ENCODE assay signal across 8 cellular contexts in the genomic region with DNA sequence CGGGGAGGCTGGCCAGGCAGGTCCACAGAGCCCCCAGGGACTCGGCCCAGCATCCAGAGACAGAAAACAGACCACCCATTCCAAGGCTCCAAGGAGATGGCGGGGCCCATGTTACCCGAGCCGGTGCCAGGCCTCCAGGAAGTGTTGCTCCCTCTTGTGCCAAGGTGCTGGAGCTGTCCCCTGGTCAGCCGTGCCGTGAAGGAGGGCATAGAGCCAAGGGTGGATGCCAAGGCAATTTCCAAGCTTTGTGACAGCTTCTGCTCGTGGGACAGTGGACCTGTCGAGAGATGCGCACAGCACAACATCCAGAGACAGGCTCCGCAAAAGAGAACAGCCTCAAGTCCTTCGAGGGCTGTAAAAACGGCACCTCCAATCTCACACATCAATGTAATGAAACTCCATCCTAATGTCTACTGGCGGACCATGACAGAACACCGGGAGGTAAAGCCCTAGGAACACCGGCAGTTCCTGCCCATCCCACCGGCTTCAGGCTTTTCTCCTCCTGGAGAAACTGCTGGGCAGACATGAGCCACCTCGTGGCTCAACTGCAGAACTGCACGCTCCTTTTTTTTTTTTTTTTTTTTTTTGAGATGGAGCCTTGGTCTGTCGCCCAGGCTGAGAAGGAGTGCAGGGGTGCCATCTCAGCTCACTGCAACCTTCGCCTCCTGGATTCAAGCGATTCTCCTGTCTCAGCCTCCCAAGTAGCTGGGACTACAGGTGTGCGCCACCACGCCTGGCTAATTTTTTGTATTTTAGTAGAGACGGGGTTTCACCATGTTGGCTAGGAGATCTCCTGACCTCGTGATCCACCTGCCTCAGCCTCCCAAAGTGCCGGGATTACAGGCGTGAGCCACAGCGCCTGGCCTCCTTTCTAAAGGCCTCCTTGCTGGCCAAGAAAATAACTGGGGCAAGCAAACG. TPM values are rescaled to one million over a fixed set of nuclear protein-coding genes. Genes with fewer than 3 reads are reported as not detected.
DNase-seq lines count a peak whose midpoint lies in the region; ATAC-seq, FAIRE-seq and TF ChIP-seq lines count a peak whose summit lies in the region.

No MANE protein-coding gene starts in this region.

- peak; percentile 54 for FAIRE-seq in GM12878 (lab: Jason Lieb, UNC)

- POLR2A ChIA-PET in GM12878 (lab: Charles Lee), result no interaction called here

- H3K4me3 Mint-ChIP-seq in stimulated activated naive B cell treated with anti-CD40 and anti-IgM and Interleukin-4, amounts not matched to agents 10 μg/mL and 1 μg/mL and 100 μg/mL, for 72 hours, result no peak overlapping the region

- BruUV-seq in GM12878 (replicated peaks; lab: Mats Ljungman, UMichigan), result no TSS peak

- no peaks in the 10 kb centered on the region for H3K4me1 ChIP-seq in GM12878 (ENCODE audit: control insufficient read depth, insufficient read depth, low read length)

- RAD21 ChIA-PET in GM12878 (lab: Charles Lee; ENCODE audit: unreplicated experiment), result interaction anchor here (0.6 to 0.9 kb wide), 2 partner anchors 44 to 353 kb away, joined by 3 read pairs; a partner anchor contains a TSS

- H3K9me3 Mint-ChIP-seq in stimulated activated naive B cell treated with anti-CD40 and anti-IgM and Interleukin-4, amounts not matched to agents 10 μg/mL and 1 μg/mL and 100 μg/mL, for 72 hours, result no peaks in the 10 kb centered on the region

- peak; percentile 65 for TF ChIP-seq RAD21 in GM12878 (IDR thresholded peaks at IDR 0.05; ENCODE audit: insufficient read depth, low read depth, low read length)

- no peaks in the 10 kb centered on the region for H3K9me3 ChIP-seq in GM12878 (replicated peaks; ENCODE audit: control insufficient read depth, insufficient read depth, low read length)

- no peak overlapping the region for H3K9ac ChIP-seq in GM12878 (ENCODE audit: control insufficient read depth, insufficient read depth, low read length)

- no peak overlapping the region for H3K4me3 ChIP-seq in GM12878

- H3K4me1 Mint-ChIP-seq in stimulated activated naive B cell treated with anti-CD40 and anti-IgM and Interleukin-4, amounts not matched to agents 10 μg/mL and 1 μg/mL and 100 μg/mL, for 72 hours, result peaks cover 6% of the 10 kb centered on the region in 2 donors

- no peak overlapping the region for H3K27ac ChIP-seq in GM12878 (ENCODE audit: control insufficient read depth, insufficient read depth)

- no peak overlapping the region for H2AFZ ChIP-seq in GM12878 (ENCODE audit: control insufficient read depth, low read depth, low read length)

- DNase-seq in COR-L47 (lab: John Stamatoyannopoulos, UW), result peak; percentile 65
- DNase-seq in H4 (ENCODE audit: low spot score), result peak; percentile 41
- DNase-seq in NCI-H510A treated with DMSO at 0.1 percent for 48 hours (lab: John Stamatoyannopoulos, UW), result peak; percentile 57
- peak; percentile 2 for DNase-seq in GM12878 (ENCODE audit: low read depth, low spot score)
- DNase-seq in iPS-NIHi7 (ENCODE audit: extremely low spot score), result peak; percentile 96
- DNase-seq in stimulated activated naive B cell treated with anti-CD40 and anti-IgM and Interleukin-4, amounts not matched to agents 10 μg/mL and 1 μg/mL and 100 μg/mL, for 72 hours, result no peak

- H3K4me2 ChIP-seq in GM12878 (ENCODE audit: control insufficient read depth, insufficient read depth), result no peak overlapping the region

- H3K27ac Mint-ChIP-seq in stimulated activated naive B cell treated with anti-CD40 and anti-IgM and Interleukin-4, amounts not matched to agents 10 μg/mL and 1 μg/mL and 100 μg/mL, for 72 hours, result no peak overlapping the region

- no peaks in the 10 kb centered on the region for H3K27me3 ChIP-seq in GM12878 (replicated peaks in 1 of 2; ENCODE audit: control insufficient read depth in 2 of 2, insufficient read depth in 2 of 2, low read length in 1 of 2)

- H4K20me1 ChIP-seq in GM12878 (ENCODE audit: control insufficient read depth, insufficient read depth), result no peaks in the 10 kb centered on the region

- H3K79me2 ChIP-seq in GM12878 (ENCODE audit: control insufficient read depth, insufficient read depth, low read length), result no peaks in the 10 kb centered on the region

- H3K36me3 Mint-ChIP-seq in stimulated activated naive B cell treated with anti-CD40 and anti-IgM and Interleukin-4, amounts not matched to agents 10 μg/mL and 1 μg/mL and 100 μg/mL, for 72 hours, result peaks cover 28 to 46% of the 10 kb centered on the region in 2 donors

- in situ Hi-C loops in GM12878 (cut with MboI), result no loop called here

- ATAC-seq in GM12878 (peak; percentile 71), HG02870 (IDR thresholded peaks at IDR 0.05; ENCODE audit: unreplicated experiment) (no peak), GM21528 (IDR thresholded peaks at IDR 0.05; ENCODE audit: low FRiP score, unreplicated experiment) (no peak)
- peak; percentile 39 to 57 for ATAC-seq in stimulated activated naive B cell treated with anti-CD40 and anti-IgM and Interleukin-4, amounts not matched to agents 10 μg/mL and 1 μg/mL and 100 μg/mL, for 72 hours (replicated peaks)

- peak; percentile 67 to 74 (median 70) for TF ChIP-seq CTCF in GM12878 (IDR thresholded peaks at IDR 0.05 in 2 of 3, conservative IDR thresholded peaks at IDR 0.05 in 1 of 3; ENCODE audit: control insufficient read depth in 2 of 3, extremely low read depth in 1 of 3, insufficient read depth in 1 of 3, low read depth in 3 of 3, low read length in 3 of 3)

- intact Hi-C loops in GM12878 (cut with micrococcal nuclease; ENCODE audit: unreplicated experiment), result loop anchor here (1.0 to 5.0 kb wide), 2 partner anchors 62 to 202 kb away; no protein-coding TSS in a partner anchor

- SMC1A ChIA-PET in GM12878 (lab: Charles Lee; ENCODE audit: uncharacterized antibody, unreplicated experiment), result interaction anchor here (1.8 kb wide), 1 partner anchor 62 kb away, joined by 5 read pairs; no protein-coding TSS in a partner anchor

- no peak for TF ChIP-seq EP300 in GM12878 (IDR thresholded peaks at IDR 0.05; ENCODE audit: borderline replicate concordance in 1 of 2, control insufficient read depth in 1 of 2, low read depth in 2 of 2, low read length in 2 of 2)

- CTCF ChIA-PET in GM12878 (lab: Yijun Ruan, JAX), result interaction anchor here (0.6 to 1.9 kb wide), 7 partner anchors 15 to 1574 kb away, joined by 3 to 15 read pairs (median 4); no protein-coding TSS in a partner anchor

- WGBS in GM12878 (ENCODE audit: insufficient coverage, insufficient replicate concordance, low lambda C conversion rate, missing lambda C conversion rate), result 55% methylated on average over 28 of the region's 30 CpGs

- TF ChIP-seq POLR2A in GM12878 (IDR thresholded peaks at IDR 0.05; ENCODE audit: low read depth, low read length), result no peak

- no peaks in the 10 kb centered on the region for H3K27me3 Mint-ChIP-seq in stimulated activated naive B cell treated with anti-CD40 and anti-IgM and Interleukin-4, amounts not matched to agents 10 μg/mL and 1 μg/mL and 100 μg/mL, for 72 hours

- H3K36me3 ChIP-seq in GM12878 (ENCODE audit: control insufficient read depth in 2 of 2, insufficient read depth in 2 of 2, low read length in 1 of 2), result no peaks in the 10 kb centered on the region; a peak in 1 of 4 replicates

RNA-seq across cellular contexts. Expression of a gene that starts 30.9 kb away (rescaled TPM):
- not detected in 2 replicates for total RNA-seq in H4 (2014; rRNA removed; shearing (Covaris generic))
- not detected in 2 replicates for total RNA-seq in GM12878 (2013; cell fraction: nucleolus; rRNA removed)
- not detected in 2 replicates for total RNA-seq in GM12878 (2014; rRNA removed)
- not detected in 2 replicates for total RNA-seq in GM12878 (2014; rRNA removed; fragmentation: Illumina TruSeq; extraction: Trizol)
- not detected in 2 replicates for total RNA-seq in GM12878 (2021)
- polyA plus RNA-seq in GM12878 (2011; ENCODE audit: low read depth), result not detected
- not detected in 2 replicates for polyA plus RNA-seq in GM12878 (2011; rRNA removed)
- not detected in 2 replicates for polyA plus RNA-seq in GM12878 (2011; cell fraction: cytosol; rRNA removed)
- not detected in 2 replicates for polyA plus RNA-seq in GM12878 (2011; cell fraction: nucleus; rRNA removed)
- polyA plus RNA-seq in GM12878 (2012), result not detected in 2 replicates
- not detected in 2 replicates for polyA plus RNA-seq in GM12878 (2014; fragmentation: Illumina TruSeq; extraction: Trizol)
- polyA plus RNA-seq in GM12878 (2014; fragmentation: Nextera tagmentation; extraction: Ambion mirVana), result not detected
- not detected in 2 replicates for polyA plus RNA-seq in GM12878 (2014; rRNA removed)
- polyA plus RNA-seq in GM12878 (2016; fragmentation: Nextera tagmentation; extraction: Ambion mirVana), result not detected
- not detected in 2 replicates for polyA minus RNA-seq in GM12878 (2011; rRNA and poly(A)+ RNA removed)
- polyA minus RNA-seq in GM12878 (2011; cell fraction: cytosol; rRNA and poly(A)+ RNA removed), result not detected in 2 replicates
- not detected in 2 replicates for polyA minus RNA-seq in GM12878 (2011; cell fraction: nucleus; rRNA and poly(A)+ RNA removed)

RNA-seq across cellular contexts. Expression of a gene that starts 44.0 kb away (rescaled TPM):
- total RNA-seq in H4 (2014; rRNA removed; shearing (Covaris generic)), result not detected in 2 replicates
- total RNA-seq in GM12878 (2013; cell fraction: nucleolus; rRNA removed), result not detected in 2 replicates
- total RNA-seq in GM12878 (2014; rRNA removed), result not detected in 2 replicates
- not detected in 2 replicates for total RNA-seq in GM12878 (2014; rRNA removed; fragmentation: Illumina TruSeq; extraction: Trizol)
- not detected in 2 replicates for total RNA-seq in GM12878 (2021)
- not detected for polyA plus RNA-seq in GM12878 (2011; ENCODE audit: low read depth)
- not detected in 2 replicates for polyA plus RNA-seq in GM12878 (2011; rRNA removed)
- polyA plus RNA-seq in GM12878 (2011; cell fraction: cytosol; rRNA removed), result not detected in 2 replicates
- polyA plus RNA-seq in GM12878 (2011; cell fraction: nucleus; rRNA removed), result not detected in 2 replicates
- polyA plus RNA-seq in GM12878 (2012), result not detected in 2 replicates
- not detected in 2 replicates for polyA plus RNA-seq in GM12878 (2014; fragmentation: Illumina TruSeq; extraction: Trizol)
- polyA plus RNA-seq in GM12878 (2014; fragmentation: Nextera tagmentation; extraction: Ambion mirVana), result not detected
- not detected in 2 replicates for polyA plus RNA-seq in GM12878 (2014; rRNA removed)
- polyA plus RNA-seq in GM12878 (2016; fragmentation: Nextera tagmentation; extraction: Ambion mirVana), result not detected
- not detected in 2 replicates for polyA minus RNA-seq in GM12878 (2011; rRNA and poly(A)+ RNA removed)
- not detected in 2 replicates for polyA minus RNA-seq in GM12878 (2011; cell fraction: cytosol; rRNA and poly(A)+ RNA removed)
- polyA minus RNA-seq in GM12878 (2011; cell fraction: nucleus; rRNA and poly(A)+ RNA removed), result not detected in 2 replicates

RNA-seq across cellular contexts. Expression of a gene that starts 44.2 kb away (rescaled TPM):
- 21.8 and 23.1 TPM in 2 replicates for total RNA-seq in H4 (2014; rRNA removed; shearing (Covaris generic))
- total RNA-seq in GM12878 (2013; cell fraction: nucleolus; rRNA removed), result 28.4 and 29.8 TPM in 2 replicates
- total RNA-seq in GM12878 (2014; rRNA removed), result 29.8 and 30.4 TPM in 2 replicates
- total RNA-seq in GM12878 (2014; rRNA removed; fragmentation: Illumina TruSeq; extraction: Trizol), result 27.0 and 30.0 TPM in 2 replicates
- 23.7 and 25.5 TPM in 2 replicates for total RNA-seq in GM12878 (2021)
- 17.5 TPM for polyA plus RNA-seq in GM12878 (2011; ENCODE audit: low read depth)
- 33.7 and 34.7 TPM in 2 replicates for polyA plus RNA-seq in GM12878 (2011; rRNA removed)
- polyA plus RNA-seq in GM12878 (2011; cell fraction: cytosol; rRNA removed), result 19.8 and 23.6 TPM in 2 replicates
- 21.2 and 22.2 TPM in 2 replicates for polyA plus RNA-seq in GM12878 (2011; cell fraction: nucleus; rRNA removed)
- 15.4 and 16.5 TPM in 2 replicates for polyA plus RNA-seq in GM12878 (2012)
- polyA plus RNA-seq in GM12878 (2014; fragmentation: Illumina TruSeq; extraction: Trizol), result 30.0 and 31.4 TPM in 2 replicates
- polyA plus RNA-seq in GM12878 (2014; fragmentation: Nextera tagmentation; extraction: Ambion mirVana), result 10 to 100 TPM; 23.3 to 38.5 TPM
- polyA plus RNA-seq in GM12878 (2014; rRNA removed), result 24.0 and 28.0 TPM in 2 replicates
- 10 to 100 TPM; 39.0 to 41.0 TPM for polyA plus RNA-seq in GM12878 (2016; fragmentation: Nextera tagmentation; extraction: Ambion mirVana)
- 32.0 and 33.2 TPM in 2 replicates for polyA minus RNA-seq in GM12878 (2011; rRNA and poly(A)+ RNA removed)
- 9.6 and 13.2 TPM in 2 replicates for polyA minus RNA-seq in GM12878 (2011; cell fraction: cytosol; rRNA and poly(A)+ RNA removed)
- polyA minus RNA-seq in GM12878 (2011; cell fraction: nucleus; rRNA and poly(A)+ RNA removed), result 10.4 and 14.2 TPM in 2 replicates

RNA-seq across cellular contexts. Expression of a gene that starts 44.2 kb away (rescaled TPM):
- total RNA-seq in H4 (2014; rRNA removed; shearing (Covaris generic)), result 1.7 and 2.3 TPM in 2 replicates
- total RNA-seq in GM12878 (2013; cell fraction: nucleolus; rRNA removed), result 4.8 and 5.0 TPM in 2 replicates
- total RNA-seq in GM12878 (2014; rRNA removed), result 3.9 and 4.0 TPM in 2 replicates
- total RNA-seq in GM12878 (2014; rRNA removed; fragmentation: Illumina TruSeq; extraction: Trizol), result 1.9 and 2.0 TPM in 2 replicates
- total RNA-seq in GM12878 (2021), result 4.4 and 5.5 TPM in 2 replicates
- 1.8 TPM for polyA plus RNA-seq in GM12878 (2011; ENCODE audit: low read depth)
- 1.5 and 1.7 TPM in 2 replicates for polyA plus RNA-seq in GM12878 (2011; rRNA removed)
- polyA plus RNA-seq in GM12878 (2011; cell fraction: cytosol; rRNA removed), result 2.2 and 2.4 TPM in 2 replicates
- polyA plus RNA-seq in GM12878 (2011; cell fraction: nucleus; rRNA removed), result 2.1 and 2.3 TPM in 2 replicates
- polyA plus RNA-seq in GM12878 (2012), result 3.0 and 4.2 TPM in 2 replicates
- 1.8 and 2.7 TPM in 2 replicates for polyA plus RNA-seq in GM12878 (2014; fragmentation: Illumina TruSeq; extraction: Trizol)
- under 1 TPM; 0.37 to 0.47 TPM for polyA plus RNA-seq in GM12878 (2014; fragmentation: Nextera tagmentation; extraction: Ambion mirVana)
- polyA plus RNA-seq in GM12878 (2014; rRNA removed), result 2.6 and 2.8 TPM in 2 replicates
- 1 to 10 TPM; 4.2 to 4.8 TPM for polyA plus RNA-seq in GM12878 (2016; fragmentation: Nextera tagmentation; extraction: Ambion mirVana)
- 2.8 and 3.3 TPM in 2 replicates for polyA minus RNA-seq in GM12878 (2011; rRNA and poly(A)+ RNA removed)
- polyA minus RNA-seq in GM12878 (2011; cell fraction: cytosol; rRNA and poly(A)+ RNA removed), result 1.1 and 1.9 TPM in 2 replicates
- 0.97 and 1.4 TPM in 2 replicates for polyA minus RNA-seq in GM12878 (2011; cell fraction: nucleus; rRNA and poly(A)+ RNA removed)

RNA-seq across cellular contexts. Expression of a gene that starts 57.9 kb away (rescaled TPM):
- 1.7 and 2.0 TPM in 2 replicates for total RNA-seq in H4 (2014; rRNA removed; shearing (Covaris generic))
- 4.6 and 5.1 TPM in 2 replicates for total RNA-seq in GM12878 (2013; cell fraction: nucleolus; rRNA removed)
- total RNA-seq in GM12878 (2014; rRNA removed), result 0.33 and 0.56 TPM in 2 replicates
- total RNA-seq in GM12878 (2014; rRNA removed; fragmentation: Illumina TruSeq; extraction: Trizol), result 0.18 TPM in 2 replicates
- 0.44 and 0.48 TPM in 2 replicates for total RNA-seq in GM12878 (2021)
- polyA plus RNA-seq in GM12878 (2011; ENCODE audit: low read depth), result 0.68 TPM
- 0.37 and 0.64 TPM in 2 replicates for polyA plus RNA-seq in GM12878 (2011; rRNA removed)
- polyA plus RNA-seq in GM12878 (2011; cell fraction: cytosol; rRNA removed), result 0.90 and 0.95 TPM in 2 replicates
- polyA plus RNA-seq in GM12878 (2011; cell fraction: nucleus; rRNA removed), result 3.2 and 3.5 TPM in 2 replicates
- polyA plus RNA-seq in GM12878 (2012), result 1.4 and 1.7 TPM in 2 replicates
- polyA plus RNA-seq in GM12878 (2014; fragmentation: Illumina TruSeq; extraction: Trizol), result 0.08 and 0.26 TPM in 2 replicates
- polyA plus RNA-seq in GM12878 (2014; fragmentation: Nextera tagmentation; extraction: Ambion mirVana), result under 1 TPM; 0.03 to 0.04 TPM
- 0.48 and 0.90 TPM in 2 replicates for polyA plus RNA-seq in GM12878 (2014; rRNA removed)
- under 1 TPM; 0.08 to 0.11 TPM for polyA plus RNA-seq in GM12878 (2016; fragmentation: Nextera tagmentation; extraction: Ambion mirVana)
- polyA minus RNA-seq in GM12878 (2011; rRNA and poly(A)+ RNA removed), result 0.51 and 1.3 TPM in 2 replicates
- polyA minus RNA-seq in GM12878 (2011; cell fraction: cytosol; rRNA and poly(A)+ RNA removed), result not detected in 2 replicates
- 0.36 and 0.67 TPM in 2 replicates for polyA minus RNA-seq in GM12878 (2011; cell fraction: nucleus; rRNA and poly(A)+ RNA removed)

Comparison
In these comparisons a context has a peak if more than half of its experiments do, and no peak if none do; other contexts are left out.
1. ATAC-seq: peak in GM12878 (single experiment) and stimulated activated naive B cell treated with anti-CD40 and anti-IgM and Interleukin-4, amounts not matched to agents 10 μg/mL and 1 μg/mL and 100 μg/mL, for 72 hours (2 of 2); none in HG02870 (single experiment) and GM21528 (single experiment).